In the genomic region with DNA sequence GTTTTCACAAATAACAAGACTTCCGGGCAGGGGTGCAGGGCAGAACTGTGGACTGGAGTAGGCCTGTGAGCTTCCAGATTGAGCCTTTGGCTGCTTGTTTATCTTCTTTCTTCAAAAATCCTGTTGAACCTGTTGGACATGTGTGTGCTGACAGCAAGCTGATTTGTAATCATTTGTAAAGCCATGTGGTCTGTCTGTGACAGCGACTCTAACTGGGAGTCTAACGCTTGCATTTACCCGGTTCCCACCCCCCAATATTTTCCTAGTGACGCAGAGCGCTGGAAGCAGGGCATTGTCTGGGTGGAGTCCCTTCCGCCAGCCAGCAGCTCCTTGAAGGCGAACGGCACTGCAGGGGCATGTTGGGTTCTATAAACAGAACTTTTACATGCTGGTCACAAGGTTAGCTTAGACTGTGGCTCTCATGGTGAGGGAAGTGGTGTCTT, we compare ENCODE assay signal across 8 cellular contexts.
A peak's percentile ranks its signal among the peaks of the same experiment; 100 is the strongest.
DNase-seq lines count a peak whose midpoint lies in the region; ATAC-seq and TF ChIP-seq lines count a peak whose summit lies in the region.

No MANE protein-coding gene starts in this region.

- H3K27ac ChIP-seq in VCaP (peak overlapping the region; percentile 99), prostate gland (peak overlapping the region; percentile 97), gastroesophageal sphincter (no peak overlapping the region)

- no peak for TF ChIP-seq CTCF in VCaP (conservative IDR thresholded peaks at IDR 0.05)
- TF ChIP-seq CTCF in prostate gland (IDR thresholded peaks at IDR 0.05) = peak in 1 of 4 experiments; percentile 19
- no peak for TF ChIP-seq CTCF in gastroesophageal sphincter (IDR thresholded peaks at IDR 0.05)

- ATAC-seq in left cardiac atrium (peak; percentile 53 to 66), gastroesophageal sphincter (no peak)

- peak; percentile 12 for DNase-seq in G401 (ENCODE audit: low spot score)
- peak; percentile 85 for DNase-seq in left cardiac atrium
- peak; percentile 98 for DNase-seq in prostate gland (ENCODE audit: low spot score)
- no peak for DNase-seq in epidermal melanocyte (ENCODE audit: insufficient read length, low spot score)
- DNase-seq in activated effector memory CD4-positive, alpha-beta T cell treated with Interleukin-2 at 50 U/mL for 16 hours = no peak
- DNase-seq in HCEC 1CT = no peak

- H3K36me3 ChIP-seq in prostate gland (no peaks in the 10 kb centered on the region), gastroesophageal sphincter (no peaks in the 10 kb centered on the region)

- in situ Hi-C loops in G401 (cut with HindIII; ENCODE audit: low sequenced_read_pairs) = no loop called here

- TF ChIP-seq POLR2A in prostate gland (IDR thresholded peaks at IDR 0.05) (no peak), gastroesophageal sphincter (IDR thresholded peaks at IDR 0.05) (no peak)

- H3K27me3 ChIP-seq in prostate gland (replicated peaks; ENCODE audit: insufficient read depth) (no peaks in the 10 kb centered on the region), gastroesophageal sphincter (no peaks in the 10 kb centered on the region)

- 11% methylated on average over 9 of the region's 9 CpGs for WGBS in prostate gland
- WGBS in gastroesophageal sphincter (ENCODE audit: low coverage in 1 of 2), 2 donors = 61 to 68% methylated on average over 6 to 7 of the region's 9 CpGs

- H3K4me1 ChIP-seq in prostate gland (replicated peaks) (peaks cover 51% of the 10 kb centered on the region), gastroesophageal sphincter (peaks cover 0 to 21% (median 0%) of the 10 kb centered on the region in 3 donors)

- H3K4me3 ChIP-seq in prostate gland (no peak overlapping the region), gastroesophageal sphincter (no peak overlapping the region)

- H3K9me3 ChIP-seq in prostate gland = no peaks in the 10 kb centered on the region
- no peaks in the 10 kb centered on the region for H3K9me3 ChIP-seq in gastroesophageal sphincter

- no peak for TF ChIP-seq EP300 in gastroesophageal sphincter (IDR thresholded peaks at IDR 0.05)

- intact Hi-C loops in left cardiac atrium (cut with DNase I) (no loop called here), prostate gland (cut with DNase I) (no loop called here)

Comparison
In these comparisons a context has a peak if more than half of its experiments do, and no peak if none do; other contexts are left out.
1. DNase-seq: peak in G401 (single experiment), left cardiac atrium (single experiment) and prostate gland (single experiment); none in epidermal melanocyte (single experiment), activated effector memory CD4-positive, alpha-beta T cell treated with Interleukin-2 at 50 U/mL for 16 hours (single experiment) and HCEC 1CT (single experiment).
2. H3K27ac ChIP-seq: peak in VCaP (single experiment) and prostate gland (2 of 2); none in gastroesophageal sphincter (0 of 4).